Comparison of ENCODE assay signal across 8 cellular contexts in genomic region chr1:200737647-200738296, GRCh38. TPM values are rescaled to one million over a fixed set of nuclear protein-coding genes. Genes with fewer than 3 reads are reported as not detected.
DNase-seq lines count a peak whose midpoint lies in the region; ATAC-seq and TF ChIP-seq lines count a peak whose summit lies in the region.

No MANE protein-coding gene starts in this region.

- H3K36me3 Mint-ChIP-seq in activated T-cell treated with anti-CD3 and anti-CD28 coated beads, Interleukin-2, amount 50 U/mL, for 72 hours (ENCODE audit: insufficient read depth in 2 of 2) = peaks cover 0 to 2% of the 10 kb centered on the region in 2 donors
- no peaks in the 10 kb centered on the region for H3K36me3 Mint-ChIP-seq in activated T-helper 1 cell treated with anti-CD3 and anti-CD28 coated beads, Interleukin-12 subunit alpha, Interleukin-12 subunit beta, Interleukin-2, Interleukin-4 antibody, amounts not matched to agents 30 ng/mL and 10 ng/mL and 1 ng/mL, durations not matched to agents 14 hours and 24 hours and 36 hours (ENCODE audit: low read depth)

- H3K27ac Mint-ChIP-seq in activated T-cell treated with anti-CD3 and anti-CD28 coated beads, Interleukin-2, amount 50 U/mL, for 72 hours = peak overlapping the region; percentile 34
- no peak overlapping the region for H3K27ac Mint-ChIP-seq in activated T-helper 1 cell treated with anti-CD3 and anti-CD28 coated beads, Interleukin-12 subunit alpha, Interleukin-12 subunit beta, Interleukin-2, Interleukin-4 antibody, amounts not matched to agents 30 ng/mL and 10 ng/mL and 1 ng/mL, durations not matched to agents 14 hours and 24 hours and 36 hours

- no peak for DNase-seq in activated T-cell treated with anti-CD3 and anti-CD28 coated beads, Interleukin-2, amount 50 U/mL, for 72 hours
- DNase-seq in activated T-cell treated with anti-CD3 and anti-CD28 coated beads for 4 hours (no peak), thyroid gland (no peak), kidney glomerular epithelial cell (lab: John Stamatoyannopoulos, UW) (no peak), KBM-7 (no peak), posterior vena cava (ENCODE audit: low spot score) (no peak)
- DNase-seq in activated T-helper 1 cell treated with anti-CD3 and anti-CD28 coated beads, Interleukin-12 subunit alpha, Interleukin-12 subunit beta, Interleukin-2, Interleukin-4 antibody, amounts not matched to agents 30 ng/mL and 10 ng/mL and 1 ng/mL, durations not matched to agents 14 hours and 24 hours and 36 hours (ENCODE audit: low spot score) = no peak

- H3K27me3 ChIP-seq in liver (ENCODE audit: control insufficient read depth in 4 of 4, insufficient read depth in 4 of 4, low read length in 3 of 4) (no peaks in the 10 kb centered on the region), thyroid gland (no peaks in the 10 kb centered on the region)

- intact Hi-C loops in activated T-helper 1 cell treated with anti-CD3 and anti-CD28 coated beads, Interleukin-12 subunit alpha, Interleukin-12 subunit beta, Interleukin-2, Interleukin-4 antibody, amounts not matched to agents 30 ng/mL and 10 ng/mL and 1 ng/mL, durations not matched to agents 14 hours and 24 hours and 36 hours (cut with micrococcal nuclease) = loop anchor here (2.0 kb wide), 1 partner anchor 109 kb away; no protein-coding TSS in a partner anchor
- intact Hi-C loops in thyroid gland (cut with DNase I) = loop anchor here (5.0 to 10.0 kb wide), 2 partner anchors 65 to 113 kb away; partner anchors contain the start of gene KIF14
- intact Hi-C loops in posterior vena cava (cut with DNase I) = loop anchor here in 1 of 2 donors (10.0 kb wide), 1 partner anchor 63 kb away; no protein-coding TSS in a partner anchor

- H3K27me3 Mint-ChIP-seq in activated T-cell treated with anti-CD3 and anti-CD28 coated beads, Interleukin-2, amount 50 U/mL, for 72 hours (ENCODE audit: low read depth) = peaks cover 32% of the 10 kb centered on the region
- H3K27me3 Mint-ChIP-seq in activated T-helper 1 cell treated with anti-CD3 and anti-CD28 coated beads, Interleukin-12 subunit alpha, Interleukin-12 subunit beta, Interleukin-2, Interleukin-4 antibody, amounts not matched to agents 30 ng/mL and 10 ng/mL and 1 ng/mL, durations not matched to agents 14 hours and 24 hours and 36 hours (ENCODE audit: insufficient read depth) = peaks cover 38% of the 10 kb centered on the region

- H3K9me3 ChIP-seq in liver (ENCODE audit: control insufficient read depth in 4 of 4, low read length in 3 of 4) (no peaks in the 10 kb centered on the region), thyroid gland (no peaks in the 10 kb centered on the region)

- H3K4me1 ChIP-seq in liver (ENCODE audit: control insufficient read depth in 4 of 4, insufficient read depth in 4 of 4, low read length in 3 of 4) (peaks cover 4 to 18% (median 15%) of the 10 kb centered on the region in 4 donors), thyroid gland (peaks cover 11 to 28% of the 10 kb centered on the region in 2 donors)

- TF ChIP-seq CTCF in liver (IDR thresholded peaks at IDR 0.05; ENCODE audit: low read depth, low read length, missing input control) (no peak), thyroid gland (IDR thresholded peaks at IDR 0.05) (no peak)

- no peaks in the 10 kb centered on the region for H3K36me3 ChIP-seq in liver (ENCODE audit: control insufficient read depth in 4 of 4, insufficient read depth in 3 of 4, low read depth in 1 of 4, low read length in 3 of 4)
- no peaks in the 10 kb centered on the region for H3K36me3 ChIP-seq in thyroid gland

- H3K27ac ChIP-seq in liver (ENCODE audit: low read depth in 1 of 2, low read length in 2 of 2) (peak overlapping the region; percentile 2 to 58), thyroid gland (peak overlapping the region; percentile 79 to 100 (median 89))

- no peaks in the 10 kb centered on the region for H3K9me3 Mint-ChIP-seq in activated T-cell treated with anti-CD3 and anti-CD28 coated beads, Interleukin-2, amount 50 U/mL, for 72 hours
- no peaks in the 10 kb centered on the region for H3K9me3 Mint-ChIP-seq in activated T-helper 1 cell treated with anti-CD3 and anti-CD28 coated beads, Interleukin-12 subunit alpha, Interleukin-12 subunit beta, Interleukin-2, Interleukin-4 antibody, amounts not matched to agents 30 ng/mL and 10 ng/mL and 1 ng/mL, durations not matched to agents 14 hours and 24 hours and 36 hours

- H3K4me3 ChIP-seq in liver (ENCODE audit: low read depth in 1 of 3, low read length in 3 of 3) = no peak overlapping the region
- H3K4me3 ChIP-seq in thyroid gland (replicated peaks in 1 of 3) = no peak overlapping the region

- no peak for TF ChIP-seq POLR2A in thyroid gland (IDR thresholded peaks at IDR 0.05)

- in situ Hi-C loops in KBM-7 (cut with MboI; ENCODE audit: low pct_unique_long_range_greater_than_20kb, low sequenced_read_pairs) = no loop called here

- no peak overlapping the region for H3K9ac ChIP-seq in liver (ENCODE audit: low read depth in 1 of 2, low read length in 2 of 2)

- WGBS in liver = 87% methylated on average over 8 of the region's 8 CpGs
- WGBS in thyroid gland, 2 donors = 89 to 94% methylated on average over 8 of the region's 8 CpGs

- no peak for TF ChIP-seq RAD21 in liver (IDR thresholded peaks at IDR 0.05)

- H3K4me1 Mint-ChIP-seq in activated T-cell treated with anti-CD3 and anti-CD28 coated beads, Interleukin-2, amount 50 U/mL, for 72 hours (ENCODE audit: low read depth) = peaks cover 62% of the 10 kb centered on the region
- H3K4me1 Mint-ChIP-seq in activated T-helper 1 cell treated with anti-CD3 and anti-CD28 coated beads, Interleukin-12 subunit alpha, Interleukin-12 subunit beta, Interleukin-2, Interleukin-4 antibody, amounts not matched to agents 30 ng/mL and 10 ng/mL and 1 ng/mL, durations not matched to agents 14 hours and 24 hours and 36 hours (ENCODE audit: low read depth) = peaks cover 23% of the 10 kb centered on the region

- H3K4me3 Mint-ChIP-seq in activated T-cell treated with anti-CD3 and anti-CD28 coated beads, Interleukin-2, amount 50 U/mL, for 72 hours = peak overlapping the region; percentile 97 to 98
- peak overlapping the region; percentile 91 for H3K4me3 Mint-ChIP-seq in activated T-helper 1 cell treated with anti-CD3 and anti-CD28 coated beads, Interleukin-12 subunit alpha, Interleukin-12 subunit beta, Interleukin-2, Interleukin-4 antibody, amounts not matched to agents 30 ng/mL and 10 ng/mL and 1 ng/mL, durations not matched to agents 14 hours and 24 hours and 36 hours

- ATAC-seq in activated T-cell treated with anti-CD3 and anti-CD28 coated beads, Interleukin-2, amount 50 U/mL, for 72 hours (replicated peaks in 1 of 2) = no peak

TF ChIP-seq in liver, 16 proteins besides CTCF, POLR2A, EP300 and RAD21 (continues in another document):
- no peak for TF ChIP-seq MAX (IDR thresholded peaks at IDR 0.05)
- TF ChIP-seq ZBTB33 (IDR thresholded peaks at IDR 0.05) = no peak
- TF ChIP-seq TAF1 (conservative IDR thresholded peaks at IDR 0.05) = no peak
- no peak for TF ChIP-seq YY1 (IDR thresholded peaks at IDR 0.05)
- no peak for TF ChIP-seq ATF3 (IDR thresholded peaks at IDR 0.05)

RNA-seq across cellular contexts. Expression of gene CAMSAP2, which starts 0.9 kb away (rescaled TPM):
- total RNA-seq in activated T-cell treated with anti-CD3 and anti-CD28 coated beads, Interleukin-2, amount 50 U/mL, for 72 hours = 1 to 10 TPM; 1.3 to 3.1 TPM
- total RNA-seq in activated T-helper 1 cell treated with anti-CD3 and anti-CD28 coated beads, Interleukin-12 subunit alpha, Interleukin-12 subunit beta, Interleukin-2, Interleukin-4 antibody, amounts not matched to agents 30 ng/mL and 10 ng/mL and 1 ng/mL, durations not matched to agents 14 hours and 24 hours and 36 hours = 0.83 and 1.3 TPM in 2 replicates
- total RNA-seq in liver (1 to 10 TPM; 4.0 to 8.6 TPM), thyroid gland (10 to 100 TPM; 36.3 to 53.5 (median 41.8) TPM), posterior vena cava (10 to 100 TPM; 31.9 to 48.6 TPM)
- 1 to 10 TPM; 1.9 to 3.0 TPM for polyA plus RNA-seq in liver
